In the genomic region with DNA sequence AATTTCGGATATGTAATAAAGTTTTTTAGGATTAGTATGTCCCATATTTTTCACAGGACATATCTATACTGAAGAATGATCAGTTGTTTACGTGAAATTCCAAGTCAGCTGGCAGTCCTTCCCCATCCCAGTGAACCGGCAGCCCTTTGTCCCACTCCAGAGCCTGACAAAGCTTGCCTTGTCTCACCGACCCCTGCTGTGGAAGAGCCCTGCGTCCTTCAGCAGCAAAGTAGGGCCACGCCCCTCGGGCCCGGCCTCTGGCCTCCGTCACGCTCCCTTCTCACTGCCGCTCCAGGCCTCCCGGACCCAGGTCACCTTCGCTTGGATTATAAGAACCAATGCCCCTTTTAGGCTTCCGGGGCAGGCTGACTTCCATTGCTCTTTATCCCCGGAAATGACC, we compare ENCODE assay signal across 23 cellular contexts.
DNase-seq lines count a peak whose midpoint lies in the region; ATAC-seq and TF ChIP-seq lines count a peak whose summit lies in the region.
"Had no signal": no experiment of that assay in that cellular context is flagged by ENCODE, and none has a peak within 500 bp of the region (broad histone marks: within the 10 kb centered on the region; RNA-seq: fewer than 3 reads in every experiment).

No MANE protein-coding gene starts in this region.

- in situ Hi-C loops in SK-MEL-5 (cut with HindIII; ENCODE audit: low pct_unique_long_range_greater_than_20kb, low sequenced_read_pairs): no loop called here

- H3K27ac ChIP-seq in temporal lobe (ENCODE audit: low read depth, low read length): peak overlapping the region; percentile 79
- no peak overlapping the region for H3K27ac ChIP-seq in tibial artery
- H3K27ac ChIP-seq: brain microvascular endothelial cell, colonic mucosa, psoas muscle, stomach had no signal

- H3K4me1 ChIP-seq in tibial artery: no peaks in the 10 kb centered on the region
- H3K4me1 ChIP-seq: Caco-2, colonic mucosa, psoas muscle, stomach had no signal

- peak; percentile 92 for DNase-seq in SK-MEL-5 (ENCODE audit: low read depth, low spot score)
- peak; percentile 81 for DNase-seq in foreskin melanocyte
- DNase-seq in midbrain (lab: John Stamatoyannopoulos, UW): peak; percentile 67
- DNase-seq in tibial artery: no peak
- no peak for DNase-seq in activated naive CD4-positive, alpha-beta T cell (lab: John Stamatoyannopoulos, UW)
- DNase-seq in activated T-cell treated with anti-CD3 and anti-CD28 coated beads, Interleukin-2, amount 50 U/mL, for 1 hour: no peak
- DNase-seq: activated CD4-positive, alpha-beta T cell treated with anti-CD3 and anti-CD28 coated beads for 48 hours; activated naive CD8-positive, alpha-beta T cell treated with anti-CD3 and anti-CD28 coated beads, Interleukin-2, amount 10 ng/mL, durations not matched to agents 7 days and 5 days; brain microvascular endothelial cell; Caco-2; colonic mucosa; left cardiac atrium; natural killer cell; NCI-H1092 treated with DMSO at 0.1 percent for 48 hours; NCI-H510A treated with DMSO at 0.1 percent for 48 hours; psoas muscle; SHP77; stimulated activated CD4-positive, alpha-beta T cell treated with anti-CD3 and anti-CD28 coated beads, Interleukin-4, amount 100 ng/mL, for 1 hour; stomach; T-cell had no signal

- H3K36me3 ChIP-seq in tibial artery: no peaks in the 10 kb centered on the region
- H3K36me3 ChIP-seq: brain microvascular endothelial cell, colonic mucosa, stomach had no signal

- H3K27me3 ChIP-seq in tibial artery: no peaks in the 10 kb centered on the region
- H3K27me3 ChIP-seq: brain microvascular endothelial cell, colonic mucosa, stomach had no signal

- no peak overlapping the region for H3K4me3 ChIP-seq in tibial artery
- H3K4me3 ChIP-seq: colonic mucosa, psoas muscle, stomach had no signal

- no peak for TF ChIP-seq CTCF in tibial artery (IDR thresholded peaks at IDR 0.05)

- no peak for ATAC-seq in GM18907 (IDR thresholded peaks at IDR 0.05; ENCODE audit: unreplicated experiment)
- ATAC-seq: HCT116, left cardiac atrium, natural killer cell, psoas muscle, T-cell had no signal

- H3K9me3 ChIP-seq in tibial artery: no peaks in the 10 kb centered on the region
- H3K9me3 ChIP-seq: Caco-2, colonic mucosa, psoas muscle, stomach had no signal

- intact Hi-C loops in tibial artery (cut with DNase I; ENCODE audit: low total_unique reads): no loop called here

Comparison
In these comparisons a context has a peak if more than half of its experiments do, and no peak if none do; other contexts are left out.
1. DNase-seq: peak in SK-MEL-5 (single experiment), foreskin melanocyte (single experiment) and midbrain (single experiment); none in tibial artery (0 of 2), activated naive CD4-positive, alpha-beta T cell (0 of 4) and activated T-cell treated with anti-CD3 and anti-CD28 coated beads, Interleukin-2, amount 50 U/mL, for 1 hour (single experiment).